ENCODE assay signal across 8 cellular contexts in the genomic region with DNA sequence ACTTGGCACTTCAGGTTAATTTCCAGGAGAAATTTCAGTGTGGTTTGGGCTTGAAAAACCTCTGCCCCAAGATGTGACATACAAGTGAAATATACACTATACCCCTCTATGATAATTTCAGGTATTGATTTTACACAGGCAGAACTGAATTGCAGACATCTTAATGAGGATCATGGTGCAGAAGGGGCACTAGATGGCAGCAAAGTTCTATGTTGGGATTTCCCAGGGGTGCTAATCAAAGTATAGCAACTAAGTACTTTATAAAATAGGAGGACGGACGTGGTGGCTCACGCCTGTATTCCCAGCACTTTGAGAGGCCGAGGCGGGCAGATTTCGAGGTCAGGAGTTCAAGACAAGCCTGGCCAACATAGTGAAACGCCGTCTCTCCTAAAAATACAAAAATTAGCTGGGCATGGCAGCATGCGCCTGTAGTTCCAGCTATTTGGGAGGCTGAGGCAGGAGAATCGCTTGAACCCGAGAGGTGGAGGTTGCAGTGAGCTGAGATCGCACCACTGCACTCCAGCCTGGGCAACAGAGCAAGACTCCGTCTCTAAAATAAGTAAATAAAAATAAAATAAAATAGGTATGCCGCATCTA.
DNase-seq lines count a peak whose midpoint lies in the region; ATAC-seq and TF ChIP-seq lines count a peak whose summit lies in the region.
"Not testable (repeated sequence)": the region's sequence is repeated elsewhere in the genome, so short reads cannot be mapped to it uniquely, and the experiment has no call there.

No MANE protein-coding gene starts in this region.

- intact Hi-C loops in ascending aorta (cut with DNase I), result loop anchor here (2.0 to 5.0 kb wide), 5 partner anchors 101 to 799 kb away; no protein-coding TSS in a partner anchor
- intact Hi-C loops in gastrocnemius medialis (cut with DNase I; ENCODE audit: low total_unique reads), result loop anchor here (2.0 kb wide), 1 partner anchor 125 kb away; no protein-coding TSS in a partner anchor

- H3K27me3 ChIP-seq in ascending aorta, right atrium auricular region, gastrocnemius medialis: not testable (repeated sequence)

- H3K36me3 ChIP-seq in ascending aorta, right atrium auricular region, gastrocnemius medialis: not testable (repeated sequence)

- ATAC-seq in GM18870 (IDR thresholded peaks at IDR 0.05; ENCODE audit: unreplicated experiment) (peak; percentile 83), HG03039 (IDR thresholded peaks at IDR 0.05; ENCODE audit: unreplicated experiment) (peak; percentile 79)
- ATAC-seq in gastrocnemius medialis, result not testable (repeated sequence)

- not testable (repeated sequence) for H3K4me1 ChIP-seq in ascending aorta, right atrium auricular region, gastrocnemius medialis

- TF ChIP-seq CTCF in AG09309 (IDR thresholded peaks at IDR 0.05; ENCODE audit: control insufficient read depth, insufficient read depth, low read depth, low read length, missing control alignments), result peak; percentile 84
- TF ChIP-seq CTCF in ascending aorta (IDR thresholded peaks at IDR 0.05), result peak; percentile 62 to 84 (median 70)
- peak; percentile 52 to 88 for TF ChIP-seq CTCF in right atrium auricular region (IDR thresholded peaks at IDR 0.05)
- TF ChIP-seq CTCF in gastrocnemius medialis (IDR thresholded peaks at IDR 0.05 in 4 of 5, conservative IDR thresholded peaks at IDR 0.05 in 1 of 5), result peak; percentile 30 to 72 (median 61)

- H3K27ac ChIP-seq in ascending aorta, right atrium auricular region, gastrocnemius medialis: not testable (repeated sequence)

- H3K9me3 ChIP-seq in ascending aorta, right atrium auricular region, gastrocnemius medialis: not testable (repeated sequence)

- not testable (repeated sequence) for H3K4me3 ChIP-seq in AG09309 (ENCODE audit: control insufficient read depth, low read depth, low read length); ascending aorta; right atrium auricular region; gastrocnemius medialis

- TF ChIP-seq POLR2A in gastrocnemius medialis (IDR thresholded peaks at IDR 0.05), result not testable (repeated sequence)

- not testable (repeated sequence) for DNase-seq in AG09309 (ENCODE audit: low read depth); ascending aorta (ENCODE audit: low spot score in 2 of 2); right atrium auricular region (ENCODE audit: low spot score); gastrocnemius medialis
- peak; percentile 83 for DNase-seq in NCI-H2029 treated with DMSO at 0.1 percent for 48 hours (lab: John Stamatoyannopoulos, UW)
- DNase-seq in T-helper 9 cell, result peak; percentile 45

- in situ Hi-C loops in gastrocnemius medialis (cut with MboI; ENCODE audit: low sequenced_read_pairs in 4 of 4), result loop anchor here in 2 of 4 donors (25.0 kb wide), 2 partner anchors 606 to 806 kb away; no protein-coding TSS in a partner anchor
